In the genomic region with DNA sequence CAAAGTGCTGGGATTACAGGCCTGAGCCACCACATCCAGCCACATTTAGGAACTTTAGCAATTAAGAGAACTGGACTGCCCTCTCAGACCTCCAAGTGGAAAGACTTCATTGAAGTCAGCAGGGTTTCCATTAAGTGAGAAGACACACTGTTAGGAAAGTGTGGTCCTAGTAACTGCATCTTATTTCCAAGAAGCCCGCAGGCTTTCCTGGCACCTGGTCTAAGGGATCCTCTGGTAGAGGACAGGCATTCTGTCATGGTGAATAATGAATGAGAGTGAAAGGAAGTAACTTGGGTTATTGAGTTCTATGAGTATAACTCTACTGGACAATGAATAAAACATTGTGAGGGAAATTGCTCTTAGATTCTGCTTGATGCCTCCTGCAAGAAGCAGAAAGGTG, we compare ENCODE assay signal across 21 cellular contexts.
"Had no signal": no experiment of that assay in that cellular context is flagged by ENCODE, and none has a peak within 500 bp of the region (broad histone marks: within the 10 kb centered on the region; RNA-seq: fewer than 3 reads in every experiment).

No MANE protein-coding gene starts in this region.

- FAIRE-seq: keratinocyte had no signal

- H3K4me3 ChIP-seq: esophagus squamous epithelium, gastroesophageal sphincter, left ventricle myocardium inferior, lower lobe of right lung, psoas muscle, sigmoid colon, skin epidermis, suprapubic skin, thyroid gland had no signal

- H3K36me3 ChIP-seq: suprapubic skin had no signal

- H3K27me3 ChIP-seq: esophagus squamous epithelium, gastroesophageal sphincter, sigmoid colon, suprapubic skin, thyroid gland had no signal

- H3K4me1 ChIP-seq: psoas muscle had no signal

- DNase-seq: effector memory CD8-positive, alpha-beta T cell; esophagus squamous epithelium; foreskin fibroblast; glutamatergic neuron; left cardiac atrium; left ventricle myocardium inferior; lower lobe of right lung; midbrain; nephron progenitor cell; psoas muscle; retina; sigmoid colon; stimulated activated CD4-positive, alpha-beta T cell treated with anti-CD3 and anti-CD28 coated beads, Interleukin-2, amount 100 ng/mL, for 24 hours; stimulated activated CD4-positive, alpha-beta T cell treated with anti-CD3 and anti-CD28 coated beads, Interleukin-4, amount 100 ng/mL, for 4 hours; stimulated activated naive CD4-positive, alpha-beta T cell; thyroid gland had no signal

- H3K9me3 ChIP-seq: esophagus squamous epithelium, gastroesophageal sphincter, left ventricle myocardium inferior, lower lobe of right lung, psoas muscle, sigmoid colon, suprapubic skin, thyroid gland had no signal

- H3K27ac ChIP-seq: epithelial cell of prostate, esophagus squamous epithelium, gastroesophageal sphincter, left ventricle myocardium inferior, lower lobe of right lung, psoas muscle, sigmoid colon, skin epidermis, suprapubic skin, thyroid gland had no signal

- ATAC-seq: effector memory CD8-positive, alpha-beta T cell; gastroesophageal sphincter; left cardiac atrium; lower lobe of right lung; psoas muscle had no signal
